In genomic region chr4:27931584-27931983, GRCh38 we compare ENCODE assay signal across 3 cellular contexts.
"Had no signal": no experiment of that assay in that cellular context is flagged by ENCODE, and none has a peak within 500 bp of the region (broad histone marks: within the 10 kb centered on the region; RNA-seq: fewer than 3 reads in every experiment).

No MANE protein-coding gene starts in this region.

- ATAC-seq: GM12878 had no signal

- H3K4me3 ChIP-seq: GM12878 had no signal

- DNase-seq: GDM1, GF-D8 had no signal
